23 cellular contexts compared by ENCODE assay signal in genomic region chr6:20325641-20326421, GRCh38.
DNase-seq lines count a peak whose midpoint lies in the region; ATAC-seq and TF ChIP-seq lines count a peak whose summit lies in the region.
"Had no signal": no experiment of that assay in that cellular context is flagged by ENCODE, and none has a peak within 500 bp of the region (broad histone marks: within the 10 kb centered on the region; RNA-seq: fewer than 3 reads in every experiment).

No MANE protein-coding gene starts in this region.

- no peak for ATAC-seq in HG03460 (IDR thresholded peaks at IDR 0.05; ENCODE audit: unreplicated experiment)
- no peak for ATAC-seq in GM21737 (IDR thresholded peaks at IDR 0.05; ENCODE audit: unreplicated experiment)
- ATAC-seq: body of pancreas; effector memory CD8-positive, alpha-beta T cell; left lobe of liver; Panc1 had no signal

- DNase-seq in AG04449 (ENCODE audit: low read depth, low spot score) (peak; percentile 14), M059J (ENCODE audit: low read depth) (peak; percentile 17), SKM-1 (lab: John Stamatoyannopoulos, UW; ENCODE audit: unreplicated experiment) (peak; percentile 56), fibroblast of peridontal ligament (ENCODE audit: extremely low read depth) (peak; percentile 29), NCI-H187 (lab: John Stamatoyannopoulos, UW) (no peak), DMS79 (lab: John Stamatoyannopoulos, UW) (no peak)
- DNase-seq: activated CD4-positive, alpha-beta T cell treated with anti-CD3 and anti-CD28 coated beads, Interleukin-2, amount 50 U/mL, for 1 hour; body of pancreas; Calu3; effector memory CD8-positive, alpha-beta T cell; esophagus squamous epithelium; glutamatergic neuron; GOT3; MM.1S; NCI-H1930; NCI-H2227 treated with DMSO at 0.1 percent for 48 hours; NCI-H748 treated with DMSO at 0.1 percent for 48 hours; SJCRH30; WERI-Rb-1 had no signal

- POLR2A ChIA-PET in AG04449 (lab: Yijun Ruan, JAX), result no interaction called here

- no peak for TF ChIP-seq CTCF in AG04449 (IDR thresholded peaks at IDR 0.05; ENCODE audit: insufficient read depth, low read length, missing control alignments)

- H3K4me3 ChIP-seq in AG04449 (ENCODE audit: low read depth, low read length), result no peak overlapping the region
- H3K4me3 ChIP-seq: body of pancreas, esophagus squamous epithelium, SJCRH30 had no signal

- CTCF ChIA-PET in AG04449 (lab: Yijun Ruan, JAX), result no interaction called here

Comparison
In these comparisons a context has a peak if more than half of its experiments do, and no peak if none do; other contexts are left out.
1. DNase-seq: peak in AG04449 (single experiment), M059J (single experiment), SKM-1 (single experiment) and fibroblast of peridontal ligament (single experiment); none in NCI-H187 (0 of 2) and DMS79 (single experiment).